Comparison of ENCODE assay signal across 23 cellular contexts in the genomic region with DNA sequence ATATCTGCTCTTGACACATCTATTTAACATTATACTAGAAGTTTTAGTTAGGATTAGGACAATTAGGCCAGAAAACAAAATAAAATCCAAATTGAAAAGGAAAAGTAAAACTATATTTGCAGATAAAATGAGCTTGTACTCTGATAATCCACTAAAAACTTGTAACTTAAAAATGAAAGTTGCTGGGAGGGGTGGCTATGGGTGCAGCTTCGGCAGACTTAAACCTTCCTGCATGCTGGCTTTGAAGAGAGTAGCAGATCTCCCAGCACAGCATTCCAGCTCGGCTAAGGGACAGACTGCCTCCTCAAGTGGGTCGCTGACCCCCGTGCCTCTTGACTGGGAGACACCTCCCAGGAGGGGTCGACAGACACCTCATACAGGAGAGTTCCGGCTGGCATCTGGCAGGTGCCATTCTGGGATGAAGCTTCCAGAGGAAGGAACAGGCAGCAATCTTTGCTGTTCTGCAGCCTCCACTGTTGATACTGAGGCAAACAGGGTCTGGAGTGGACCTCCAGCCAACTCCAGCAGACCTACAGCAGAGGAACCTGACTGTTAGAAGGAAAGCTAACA.
"Had no signal": no experiment of that assay in that cellular context is flagged by ENCODE, and none has a peak within 500 bp of the region (broad histone marks: within the 10 kb centered on the region; RNA-seq: fewer than 3 reads in every experiment).

No MANE protein-coding gene starts in this region.

- H3K4me3 ChIP-seq: MG63, SJCRH30 had no signal

- DNase-seq: IMR-90, Karpas-422, KG1, MG63, NCI-H1092, NCI-H1105 treated with DMSO at 0.1 percent for 48 hours, NCI-H1417 treated with DMSO at 0.1 percent for 48 hours, NCI-H146, NCI-H187, NCI-H2029, NCI-H2081 treated with DMSO at 0.1 percent for 48 hours, NCI-H2171, NCI-H226, NCI-H446, NCI-H510A treated with DMSO at 0.1 percent for 48 hours, NCI-H526 treated with DMSO at 0.1 percent for 48 hours, NCI-H748 treated with DMSO at 0.1 percent for 48 hours, SHP77 treated with DMSO at 0.1 percent for 48 hours, SJCRH30 had no signal

- FAIRE-seq: HepG2 had no signal

- H3K27me3 ChIP-seq: MG63, SJCRH30 had no signal

- H3K4me1 ChIP-seq: SJCRH30 had no signal

- H3K9me3 ChIP-seq: MG63, SJCRH30 had no signal

- ATAC-seq: HepG2, Panc1, Right ventricle myocardium inferior, SK-N-SH treated with all-trans-retinoic acid at 6 μM for 48 hours had no signal

- H3K27ac ChIP-seq: SJCRH30 had no signal

- H3K36me3 ChIP-seq: MG63, SJCRH30 had no signal
